8 cellular contexts compared by ENCODE assay signal in the genomic region with DNA sequence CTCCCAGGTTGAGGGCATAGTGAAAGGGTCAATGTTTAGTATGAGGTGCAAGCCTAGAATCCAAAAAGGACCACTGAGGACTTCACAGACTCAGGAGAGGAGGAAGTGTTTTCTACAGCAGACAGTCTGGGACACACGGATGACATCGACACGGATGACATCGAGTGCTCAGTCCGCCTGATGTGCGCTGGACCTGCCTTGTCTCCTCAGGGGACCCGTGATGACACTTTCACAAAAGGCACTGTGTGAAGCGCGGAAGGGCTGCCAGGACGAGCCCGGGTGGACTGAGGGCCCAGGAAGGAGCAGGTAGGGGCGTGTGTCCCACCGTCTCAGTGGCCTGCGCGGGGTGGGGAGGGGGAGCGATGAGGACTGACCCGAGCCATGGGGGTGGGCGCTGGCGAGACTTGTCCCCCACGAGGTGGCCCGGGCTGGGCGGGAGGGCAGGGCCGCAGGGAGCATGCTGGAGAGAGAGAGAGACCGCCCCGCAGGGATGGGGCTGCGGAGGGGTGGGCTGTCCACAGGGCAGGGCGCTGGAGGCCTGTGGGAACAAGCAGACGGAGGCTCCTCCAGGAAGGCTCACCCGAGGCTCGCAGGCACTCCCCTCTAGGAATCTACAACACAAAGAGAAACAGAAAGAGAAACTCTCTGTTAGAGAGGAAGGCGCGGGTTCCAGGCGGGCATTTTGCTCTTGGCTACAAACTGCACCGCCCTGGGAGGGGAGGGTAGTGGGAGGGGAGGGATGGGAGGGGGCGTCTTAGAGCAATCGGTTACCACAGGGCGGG. TPM values are rescaled to one million over a fixed set of nuclear protein-coding genes. Genes with fewer than 3 reads are reported as not detected.
DNase-seq lines count a peak whose midpoint lies in the region; ATAC-seq and TF ChIP-seq lines count a peak whose summit lies in the region.

No MANE protein-coding gene starts in this region.

- peaks cover 11% of the 10 kb centered on the region for H3K36me3 ChIP-seq in CD4-positive, CD25-positive, alpha-beta regulatory T cell (ENCODE audit: control insufficient read depth, insufficient read depth, low read length)
- no peaks in the 10 kb centered on the region for H3K36me3 ChIP-seq in neural progenitor cell

- peak overlapping the region; percentile 7 for H2AFZ ChIP-seq in neural progenitor cell (replicated peaks)

- H3K4me3 Mint-ChIP-seq in CD4-positive, CD25-positive, alpha-beta regulatory T cell = peak overlapping the region; percentile 92 to 98 (median 92)
- H3K4me3 Mint-ChIP-seq in activated naive CD8-positive, alpha-beta T cell treated with anti-CD3 and anti-CD28 coated beads for 36 hours = peak overlapping the region; percentile 92
- H3K4me3 Mint-ChIP-seq in neural progenitor cell = peak overlapping the region; percentile 41

- H3K4me1 Mint-ChIP-seq in CD4-positive, CD25-positive, alpha-beta regulatory T cell = peaks cover 26 to 91% (median 59%) of the 10 kb centered on the region in 4 donors
- peaks cover 79% of the 10 kb centered on the region for H3K4me1 Mint-ChIP-seq in activated naive CD8-positive, alpha-beta T cell treated with anti-CD3 and anti-CD28 coated beads for 36 hours
- peaks cover 48% of the 10 kb centered on the region for H3K4me1 Mint-ChIP-seq in neural progenitor cell

- H3K27me3 ChIP-seq in CD4-positive, CD25-positive, alpha-beta regulatory T cell (ENCODE audit: control insufficient read depth, insufficient read depth, low read length) = no peaks in the 10 kb centered on the region
- H3K27me3 ChIP-seq in neural progenitor cell = no peaks in the 10 kb centered on the region
- no peaks in the 10 kb centered on the region for H3K27me3 ChIP-seq in foreskin keratinocyte

- H3K79me2 ChIP-seq in neural progenitor cell (ENCODE audit: low read depth) = no peaks in the 10 kb centered on the region

- H3K9ac ChIP-seq in neural progenitor cell = no peak overlapping the region

- no peaks in the 10 kb centered on the region for H4K20me1 ChIP-seq in neural progenitor cell (ENCODE audit: low read depth)

- peaks cover 24% of the 10 kb centered on the region for H3F3A ChIP-seq in neural progenitor cell (ENCODE audit: low read depth)

- H3K9me3 ChIP-seq in CD4-positive, CD25-positive, alpha-beta regulatory T cell (ENCODE audit: control insufficient read depth in 2 of 2, low read length in 2 of 2) = no peaks in the 10 kb centered on the region
- H3K9me3 ChIP-seq in neural progenitor cell (ENCODE audit: low read depth) = no peaks in the 10 kb centered on the region

- peaks cover 25% of the 10 kb centered on the region for H3K36me3 Mint-ChIP-seq in CD4-positive, CD25-positive, alpha-beta regulatory T cell
- H3K36me3 Mint-ChIP-seq in activated naive CD8-positive, alpha-beta T cell treated with anti-CD3 and anti-CD28 coated beads for 36 hours = peaks cover 71% of the 10 kb centered on the region
- peaks cover 21% of the 10 kb centered on the region for H3K36me3 Mint-ChIP-seq in neural progenitor cell

- peak overlapping the region; percentile 55 for H3K4me2 ChIP-seq in neural progenitor cell

- H3K27ac Mint-ChIP-seq in CD4-positive, CD25-positive, alpha-beta regulatory T cell = peak overlapping the region; percentile 99 to 100 (median 100)
- peak overlapping the region; percentile 100 for H3K27ac Mint-ChIP-seq in activated naive CD8-positive, alpha-beta T cell treated with anti-CD3 and anti-CD28 coated beads for 36 hours
- no peak overlapping the region for H3K27ac Mint-ChIP-seq in neural progenitor cell

- peak overlapping the region; percentile 99 for H3K27ac ChIP-seq in CD4-positive, CD25-positive, alpha-beta regulatory T cell (ENCODE audit: insufficient read depth, low read length, poor library complexity, severe bottlenecking)
- H3K27ac ChIP-seq in neural progenitor cell = no peak overlapping the region
- H3K27ac ChIP-seq in caudate nucleus (ENCODE audit: low read depth, low read length) = no peak overlapping the region
- H3K27ac ChIP-seq in foreskin keratinocyte = no peak overlapping the region

- H3K9me3 Mint-ChIP-seq in CD4-positive, CD25-positive, alpha-beta regulatory T cell = no peaks in the 10 kb centered on the region
- peaks cover 4% of the 10 kb centered on the region for H3K9me3 Mint-ChIP-seq in activated naive CD8-positive, alpha-beta T cell treated with anti-CD3 and anti-CD28 coated beads for 36 hours
- H3K9me3 Mint-ChIP-seq in neural progenitor cell = no peaks in the 10 kb centered on the region

- H3K4me1 ChIP-seq in CD4-positive, CD25-positive, alpha-beta regulatory T cell (ENCODE audit: control insufficient read depth, insufficient read depth, low read length, poor library complexity, severe bottlenecking) = peaks cover 97% of the 10 kb centered on the region
- H3K4me1 ChIP-seq in neural progenitor cell (peaks cover 27% of the 10 kb centered on the region), foreskin keratinocyte (no peaks in the 10 kb centered on the region)

- peaks cover 17% of the 10 kb centered on the region for H3K27me3 Mint-ChIP-seq in CD4-positive, CD25-positive, alpha-beta regulatory T cell
- H3K27me3 Mint-ChIP-seq in activated naive CD8-positive, alpha-beta T cell treated with anti-CD3 and anti-CD28 coated beads for 36 hours = peaks cover 3% of the 10 kb centered on the region
- peaks cover 2% of the 10 kb centered on the region for H3K27me3 Mint-ChIP-seq in neural progenitor cell (ENCODE audit: insufficient read depth, low read depth)

- no peak for ATAC-seq in CD4-positive, CD25-positive, alpha-beta regulatory T cell (ENCODE audit: low read depth in 2 of 2)
- ATAC-seq in HG03520 (IDR thresholded peaks at IDR 0.05; ENCODE audit: unreplicated experiment) (no peak), foreskin keratinocyte (no peak), GM19351 (IDR thresholded peaks at IDR 0.05; ENCODE audit: unreplicated experiment) (no peak)

- peak; percentile 49 to 93 (median 62) for DNase-seq in CD4-positive, CD25-positive, alpha-beta regulatory T cell
- DNase-seq in OCI-M1 (lab: John Stamatoyannopoulos, UW) = peak; percentile 94
- DNase-seq in activated naive CD8-positive, alpha-beta T cell treated with anti-CD3 and anti-CD28 coated beads for 36 hours = peak; percentile 79
- peak; percentile 56 for DNase-seq in neural progenitor cell (ENCODE audit: low spot score)
- DNase-seq in caudate nucleus (lab: John Stamatoyannopoulos, UW) = no peak
- DNase-seq in foreskin keratinocyte = no peak

- H3K4me3 ChIP-seq in CD4-positive, CD25-positive, alpha-beta regulatory T cell (ENCODE audit: low read depth, low read length) = peak overlapping the region; percentile 61
- H3K4me3 ChIP-seq in neural progenitor cell = no peak overlapping the region

- no peak for TF ChIP-seq CTCF in neural progenitor cell (IDR thresholded peaks at IDR 0.05)
- TF ChIP-seq CTCF in foreskin keratinocyte (conservative IDR thresholded peaks at IDR 0.05) = no peak

RNA-seq across cellular contexts. Expression of gene USP20, which starts 54.9 kb away (rescaled TPM):
- total RNA-seq in CD4-positive, CD25-positive, alpha-beta regulatory T cell = 116 TPM
- 10 to 100 TPM; 37.1 to 54.7 (median 46.9) TPM for polyA plus RNA-seq in CD4-positive, CD25-positive, alpha-beta regulatory T cell
- 10 to 100 TPM; 51.1 to 55.4 TPM for total RNA-seq in activated naive CD8-positive, alpha-beta T cell treated with anti-CD3 and anti-CD28 coated beads for 36 hours
- total RNA-seq in neural progenitor cell (ENCODE audit: low replicate concordance) = 10.8 and 25.2 TPM in 2 replicates
- 8.3 and 8.6 TPM in 2 replicates for total RNA-seq in foreskin keratinocyte
- 9.4 and 10.4 TPM in 2 replicates for polyA plus RNA-seq in foreskin keratinocyte

RNA-seq across cellular contexts. Expression of gene C9orf78, which starts 55.1 kb away (rescaled TPM):
- 91.6 TPM for total RNA-seq in CD4-positive, CD25-positive, alpha-beta regulatory T cell
- polyA plus RNA-seq in CD4-positive, CD25-positive, alpha-beta regulatory T cell = 100 to 1,000 TPM; 155 to 196 (median 170) TPM
- 10 to 100 TPM; 66.3 to 68.2 TPM for total RNA-seq in activated naive CD8-positive, alpha-beta T cell treated with anti-CD3 and anti-CD28 coated beads for 36 hours
- total RNA-seq in neural progenitor cell (ENCODE audit: low replicate concordance) (40.9 and 42.2 TPM in 2 replicates), foreskin keratinocyte (45.5 and 50.4 TPM in 2 replicates)
- polyA plus RNA-seq in foreskin keratinocyte = 52.7 and 54.2 TPM in 2 replicates

Comparison
In these comparisons a context has a peak if more than half of its experiments do, and no peak if none do; other contexts are left out.
1. DNase-seq: peak in CD4-positive, CD25-positive, alpha-beta regulatory T cell (3 of 3), OCI-M1 (single experiment), activated naive CD8-positive, alpha-beta T cell treated with anti-CD3 and anti-CD28 coated beads for 36 hours (single experiment) and neural progenitor cell (single experiment); none in caudate nucleus (0 of 61) and foreskin keratinocyte (0 of 2).
2. H3K4me3 Mint-ChIP-seq: peak in every context shown above with its lines; median percentile 92 in CD4-positive, CD25-positive, alpha-beta regulatory T cell; 92 in activated naive CD8-positive, alpha-beta T cell treated with anti-CD3 and anti-CD28 coated beads for 36 hours; 41 in neural progenitor cell.